8 cellular contexts compared by ENCODE assay signal in genomic region chr17:15651001-15651582, GRCh38. TPM values are rescaled to one million over a fixed set of nuclear protein-coding genes. Genes with fewer than 3 reads are reported as not detected.
A peak's percentile ranks its signal among the peaks of the same experiment; 100 is the strongest.
DNase-seq lines count a peak whose midpoint lies in the region; ATAC-seq, FAIRE-seq and TF ChIP-seq lines count a peak whose summit lies in the region.

No MANE protein-coding gene starts in this region.

- H3K27ac Mint-ChIP-seq in brain, result peak overlapping the region; percentile 89 to 99 (median 96)

- H3K4me1 ChIP-seq in right lobe of liver, result no peaks in the 10 kb centered on the region
- peaks cover 8% of the 10 kb centered on the region; the same call in 1 of the 2 replicates for H3K4me1 ChIP-seq in HepG2 (ENCODE audit: insufficient read depth, low read length)
- peaks cover 34% of the 10 kb centered on the region for H3K4me1 ChIP-seq in mesodermal cell (ENCODE audit: control insufficient read depth, insufficient read depth, low read length, poor library complexity, severe bottlenecking)

- no peak for TF ChIP-seq CTCF in right lobe of liver (IDR thresholded peaks at IDR 0.05)
- TF ChIP-seq CTCF in HepG2 (CRISPR knock-in tag; IDR thresholded peaks at IDR 0.05), result no peak
- no peak for TF ChIP-seq CTCF in brain (conservative IDR thresholded peaks at IDR 0.05)

- no peak for FAIRE-seq in HepG2 (lab: Jason Lieb, UNC)
- no peak for FAIRE-seq in GM12891 (lab: Jason Lieb, UNC)

- H3K9me3 ChIP-seq in right lobe of liver (no peaks in the 10 kb centered on the region), HepG2 (ENCODE audit: low read length) (no peaks in the 10 kb centered on the region), mesodermal cell (ENCODE audit: control insufficient read depth, low read length) (no peaks in the 10 kb centered on the region)

- POLR2A ChIA-PET in HepG2 (lab: Yijun Ruan, JAX), result no interaction called here

- no peak for TF ChIP-seq EP300 in HepG2 (IDR thresholded peaks at IDR 0.05; ENCODE audit: low read depth in 2 of 2, low read length in 2 of 2)
- TF ChIP-seq EP300 in HepG2 (CRISPR knock-in tag; IDR thresholded peaks at IDR 0.05; ENCODE audit: borderline replicate concordance), result no peak

- H3K36me3 Mint-ChIP-seq in brain, result peaks cover 14% of the 10 kb centered on the region

- intact Hi-C loops in right lobe of liver (cut with DNase I) (no loop called here), HepG2 (cut with micrococcal nuclease; ENCODE audit: unreplicated experiment) (no loop called here)

- DNase-seq in right lobe of liver (no peak), HepG2 (ENCODE audit: low spot score) (no peak), GM12891 (ENCODE audit: insufficient read length, low spot score) (no peak)

- TF ChIP-seq RAD21 in HepG2 (CRISPR knock-in tag; IDR thresholded peaks at IDR 0.05), result no peak

- H2AFZ ChIP-seq in HepG2 (ENCODE audit: low read length), result no peak overlapping the region

- H3K4me3 ChIP-seq in right lobe of liver, result peak overlapping the region; percentile 10 to 29 (median 13)
- H3K4me3 ChIP-seq in HepG2 (replicated peaks in 1 of 3; ENCODE audit: insufficient read depth in 1 of 3, low read depth in 2 of 3, low read length in 3 of 3), result no peak overlapping the region
- no peak overlapping the region for H3K4me3 ChIP-seq in mesodermal cell (ENCODE audit: extremely low read depth, insufficient read depth, low read length, poor library complexity, severe bottlenecking)

- H3K27me3 ChIP-seq in right lobe of liver (no peaks in the 10 kb centered on the region), HepG2 (ENCODE audit: control insufficient read depth in 1 of 2, insufficient read depth in 2 of 2, low read length in 2 of 2) (no peaks in the 10 kb centered on the region)

- peak overlapping the region; percentile 62 to 93 (median 83) for H3K4me3 Mint-ChIP-seq in brain

- no peaks in the 10 kb centered on the region for H3K9me3 Mint-ChIP-seq in brain

- no peaks in the 10 kb centered on the region for H4K20me1 ChIP-seq in HepG2 (ENCODE audit: insufficient read depth, low read length)

- H3K79me2 ChIP-seq in HepG2 (ENCODE audit: insufficient read depth, low read length), result no peaks in the 10 kb centered on the region

- ATAC-seq in right lobe of liver (no peak), HepG2 (no peak; the same call in 2 of the 3 replicates), GM21786 (IDR thresholded peaks at IDR 0.05; ENCODE audit: unreplicated experiment) (no peak), HG03469 (IDR thresholded peaks at IDR 0.05; ENCODE audit: unreplicated experiment) (no peak), HG03280 (IDR thresholded peaks at IDR 0.05; ENCODE audit: unreplicated experiment) (no peak)

- H3K9ac ChIP-seq in HepG2 (ENCODE audit: insufficient read depth, low read depth, low read length), result no peak overlapping the region

- H3K36me3 ChIP-seq in right lobe of liver, result no peaks in the 10 kb centered on the region
- no peaks in the 10 kb centered on the region for H3K36me3 ChIP-seq in HepG2 (replicated peaks in 1 of 2; ENCODE audit: control insufficient read depth in 1 of 2, insufficient read depth in 2 of 2, low read length in 2 of 2)
- H3K36me3 ChIP-seq in mesodermal cell (ENCODE audit: control insufficient read depth, insufficient read depth, low read length), result peaks cover 6% of the 10 kb centered on the region

- 44% methylated on average over 3 of the region's 10 CpGs for WGBS in right lobe of liver (ENCODE audit: insufficient coverage, low coverage, low lambda C conversion rate, missing lambda C conversion rate)
- WGBS in HepG2 (ENCODE audit: low lambda C conversion rate), result 91% methylated on average over 6 of the region's 10 CpGs
- 92% methylated on average over 8 to 10 of the region's 10 CpGs for WGBS in mesodermal cell (ENCODE audit: insufficient coverage in 2 of 2), 2 experiments

- peaks cover 84% of the 10 kb centered on the region for H3K4me1 Mint-ChIP-seq in brain

- no peak for TF ChIP-seq POLR2A in right lobe of liver (IDR thresholded peaks at IDR 0.05)
- TF ChIP-seq POLR2A in HepG2 (IDR thresholded peaks at IDR 0.05; ENCODE audit: insufficient read depth in 1 of 2, low read depth in 2 of 2, low read length in 2 of 2), result no peak
- TF ChIP-seq POLR2A in GM12891 (IDR thresholded peaks at IDR 0.05; ENCODE audit: low read depth, low read length), result no peak

- no peaks in the 10 kb centered on the region for H3K27me3 Mint-ChIP-seq in brain

- H3K4me2 ChIP-seq in HepG2 (ENCODE audit: low read depth, low read length), result no peak overlapping the region

- CTCF ChIA-PET in HepG2 (lab: Yijun Ruan, JAX; ENCODE audit: low intra/inter-chr PET ratio, low total read pairs), result no interaction called here

- no peak overlapping the region for H3K27ac ChIP-seq in right lobe of liver
- H3K27ac ChIP-seq in HepG2 (ENCODE audit: extremely low read length, insufficient read depth, low read length), result no peak overlapping the region
- peak overlapping the region; percentile 81 for H3K27ac ChIP-seq in mesodermal cell (ENCODE audit: low read depth, low read length, severe bottlenecking)

- no TSS peak for BruUV-seq in HepG2 (replicated peaks; lab: Mats Ljungman, UMichigan)

- in situ Hi-C loops in HepG2 (cut with HindIII; ENCODE audit: extremely low pct_ligation_motif_present, low pct_unique_long_range_greater_than_20kb), result no loop called here

RNA-seq across cellular contexts. Expression of gene FBXW10B, which starts 31.6 kb away (rescaled TPM):
- 1 to 10 TPM in 2 of 6 experiments, under 1 TPM in 2, not detected in 2; 0.44 to 1.3 (median 0.94) TPM for total RNA-seq in right lobe of liver
- 0.15 and 0.24 TPM in 2 replicates for total RNA-seq in HepG2 (2016; rRNA removed; fragmentation: Illumina TruSeq; extraction: Trizol)
- total RNA-seq in HepG2 (2016; cell fraction: cytosol; rRNA removed; fragmentation: Illumina TruSeq; extraction: Trizol; ENCODE audit: low read depth), result 0.53 and 0.91 TPM in 2 replicates
- total RNA-seq in HepG2 (2016; cell fraction: insoluble cytoplasmic fraction; rRNA removed; fragmentation: Illumina TruSeq; extraction: Trizol), result 0.58 TPM in 1 of 2 replicates, not detected in the other
- total RNA-seq in HepG2 (2016; cell fraction: membrane; rRNA removed; fragmentation: Illumina TruSeq; extraction: Trizol), result not detected in 2 replicates
- total RNA-seq in HepG2 (2016; cell fraction: nucleus; rRNA removed; fragmentation: Illumina TruSeq; extraction: Trizol), result 0.25 and 0.38 TPM in 2 replicates
- polyA plus RNA-seq in HepG2 (2011; rRNA removed), result 0.13 and 0.51 TPM in 2 replicates
- polyA plus RNA-seq in HepG2 (2011; cell fraction: cytosol; rRNA removed), result 0.13 TPM in 1 of 2 replicates, not detected in the other
- 1.2 and 1.5 TPM in 2 replicates for polyA plus RNA-seq in HepG2 (2011; cell fraction: nucleus; rRNA removed)
- 0.36 and 0.47 TPM in 2 replicates for polyA plus RNA-seq in HepG2 (2012)
- polyA plus RNA-seq in HepG2 (2016; cell fraction: cytosol; fragmentation: Illumina TruSeq; extraction: Trizol; ENCODE audit: low read depth), result not detected in 2 replicates
- polyA plus RNA-seq in HepG2 (2016; cell fraction: insoluble cytoplasmic fraction; fragmentation: Illumina TruSeq; extraction: Trizol; ENCODE audit: low read depth), result not detected in 2 replicates
- polyA plus RNA-seq in HepG2 (2016; cell fraction: membrane; fragmentation: Illumina TruSeq; extraction: Trizol; ENCODE audit: low read depth), result not detected in 2 replicates
- polyA plus RNA-seq in HepG2 (2016; cell fraction: nucleus; fragmentation: Illumina TruSeq; extraction: Trizol; ENCODE audit: insufficient read depth, low read depth), result 1.0 and 1.5 TPM in 2 replicates
- 0.24 and 9.1 TPM in 2 replicates for polyA minus RNA-seq in HepG2 (2011; rRNA and poly(A)+ RNA removed; ENCODE audit: low replicate concordance)
- not detected in 2 replicates for polyA minus RNA-seq in HepG2 (2011; cell fraction: cytosol; rRNA and poly(A)+ RNA removed)
- 0.52 and 0.62 TPM in 2 replicates for polyA minus RNA-seq in HepG2 (2011; cell fraction: nucleus; rRNA and poly(A)+ RNA removed)
- not detected for polyA plus RNA-seq in brain (ENCODE audit: insufficient read depth, low read depth, low replicate concordance)
- polyA plus RNA-seq in mesodermal cell (2013, experiment 1 of 2), result 0.85 TPM
- polyA plus RNA-seq in mesodermal cell (2013, experiment 2 of 2), result not detected
- not detected for polyA plus RNA-seq in GM12891 (2012; ENCODE audit: low read depth, missing spikeins)

RNA-seq across cellular contexts. Expression of gene TRIM16, which starts 33.0 kb away (rescaled TPM):
- total RNA-seq in right lobe of liver (1 to 10 TPM; 2.9 to 6.3 (median 5.0) TPM), HepG2 (2016; rRNA removed; fragmentation: Illumina TruSeq; extraction: Trizol) (18.3 and 23.4 TPM in 2 replicates)
- 15.2 and 17.2 TPM in 2 replicates for total RNA-seq in HepG2 (2016; cell fraction: cytosol; rRNA removed; fragmentation: Illumina TruSeq; extraction: Trizol; ENCODE audit: low read depth)
- total RNA-seq in HepG2 (2016; cell fraction: insoluble cytoplasmic fraction; rRNA removed; fragmentation: Illumina TruSeq; extraction: Trizol), result 18.6 and 20.8 TPM in 2 replicates
- 22.0 and 26.3 TPM in 2 replicates for total RNA-seq in HepG2 (2016; cell fraction: membrane; rRNA removed; fragmentation: Illumina TruSeq; extraction: Trizol)
- 19.6 and 24.8 TPM in 2 replicates for total RNA-seq in HepG2 (2016; cell fraction: nucleus; rRNA removed; fragmentation: Illumina TruSeq; extraction: Trizol)
- polyA plus RNA-seq in HepG2 (2011; rRNA removed) (12.3 and 14.4 TPM in 2 replicates), brain (ENCODE audit: insufficient read depth, low read depth, low replicate concordance) (11.7 TPM)
- polyA plus RNA-seq in HepG2 (2011; cell fraction: cytosol; rRNA removed), result 9.1 and 13.5 TPM in 2 replicates
- 11.1 and 11.2 TPM in 2 replicates for polyA plus RNA-seq in HepG2 (2011; cell fraction: nucleus; rRNA removed)
- 11.0 and 15.8 TPM in 2 replicates for polyA plus RNA-seq in HepG2 (2012)
- 5.3 and 5.7 TPM in 2 replicates for polyA plus RNA-seq in HepG2 (2016; cell fraction: cytosol; fragmentation: Illumina TruSeq; extraction: Trizol; ENCODE audit: low read depth)
- 11.1 and 11.7 TPM in 2 replicates for polyA plus RNA-seq in HepG2 (2016; cell fraction: insoluble cytoplasmic fraction; fragmentation: Illumina TruSeq; extraction: Trizol; ENCODE audit: low read depth)
- 13.2 and 14.2 TPM in 2 replicates for polyA plus RNA-seq in HepG2 (2016; cell fraction: membrane; fragmentation: Illumina TruSeq; extraction: Trizol; ENCODE audit: low read depth)
- 21.1 and 25.5 TPM in 2 replicates for polyA plus RNA-seq in HepG2 (2016; cell fraction: nucleus; fragmentation: Illumina TruSeq; extraction: Trizol; ENCODE audit: insufficient read depth, low read depth)
- 13.0 and 94.0 TPM in 2 replicates for polyA minus RNA-seq in HepG2 (2011; rRNA and poly(A)+ RNA removed; ENCODE audit: low replicate concordance)
- polyA minus RNA-seq in HepG2 (2011; cell fraction: cytosol; rRNA and poly(A)+ RNA removed), result 11.7 and 15.1 TPM in 2 replicates
- 21.2 and 27.8 TPM in 2 replicates for polyA minus RNA-seq in HepG2 (2011; cell fraction: nucleus; rRNA and poly(A)+ RNA removed)
- polyA plus RNA-seq in mesodermal cell (2013, experiment 1 of 2), result 20.1 TPM
- 15.9 TPM for polyA plus RNA-seq in mesodermal cell (2013, experiment 2 of 2)
- polyA plus RNA-seq in GM12891 (2012; ENCODE audit: low read depth, missing spikeins), result 5.8 TPM

RNA-seq across cellular contexts. Expression of gene ZNF286A, which starts 48.5 kb away (rescaled TPM):
- total RNA-seq in right lobe of liver (1 to 10 TPM; 2.9 to 8.4 (median 4.3) TPM), HepG2 (2016; rRNA removed; fragmentation: Illumina TruSeq; extraction: Trizol) (38.8 and 47.8 TPM in 2 replicates)
- 16.3 and 18.5 TPM in 2 replicates for total RNA-seq in HepG2 (2016; cell fraction: cytosol; rRNA removed; fragmentation: Illumina TruSeq; extraction: Trizol; ENCODE audit: low read depth)
- total RNA-seq in HepG2 (2016; cell fraction: insoluble cytoplasmic fraction; rRNA removed; fragmentation: Illumina TruSeq; extraction: Trizol), result 40.0 and 53.8 TPM in 2 replicates
- 35.9 and 37.8 TPM in 2 replicates for total RNA-seq in HepG2 (2016; cell fraction: membrane; rRNA removed; fragmentation: Illumina TruSeq; extraction: Trizol)
- total RNA-seq in HepG2 (2016; cell fraction: nucleus; rRNA removed; fragmentation: Illumina TruSeq; extraction: Trizol), result 29.4 and 35.5 TPM in 2 replicates
- polyA plus RNA-seq in HepG2 (2011; rRNA removed) (9.2 and 12.7 TPM in 2 replicates), brain (ENCODE audit: insufficient read depth, low read depth, low replicate concordance) (12.6 TPM)
- polyA plus RNA-seq in HepG2 (2011; cell fraction: cytosol; rRNA removed), result 9.6 and 11.1 TPM in 2 replicates
- 11.6 and 13.0 TPM in 2 replicates for polyA plus RNA-seq in HepG2 (2011; cell fraction: nucleus; rRNA removed)
- 10.6 and 12.6 TPM in 2 replicates for polyA plus RNA-seq in HepG2 (2012)
- polyA plus RNA-seq in HepG2 (2016; cell fraction: cytosol; fragmentation: Illumina TruSeq; extraction: Trizol; ENCODE audit: low read depth), result 18.5 and 19.8 TPM in 2 replicates
- 32.0 and 32.7 TPM in 2 replicates for polyA plus RNA-seq in HepG2 (2016; cell fraction: insoluble cytoplasmic fraction; fragmentation: Illumina TruSeq; extraction: Trizol; ENCODE audit: low read depth)
- polyA plus RNA-seq in HepG2 (2016; cell fraction: membrane; fragmentation: Illumina TruSeq; extraction: Trizol; ENCODE audit: low read depth), result 20.7 and 25.3 TPM in 2 replicates
- 31.4 and 37.2 TPM in 2 replicates for polyA plus RNA-seq in HepG2 (2016; cell fraction: nucleus; fragmentation: Illumina TruSeq; extraction: Trizol; ENCODE audit: insufficient read depth, low read depth)
- polyA minus RNA-seq in HepG2 (2011; rRNA and poly(A)+ RNA removed; ENCODE audit: low replicate concordance), result 11.9 and 15.6 TPM in 2 replicates
- 10.8 and 16.4 TPM in 2 replicates for polyA minus RNA-seq in HepG2 (2011; cell fraction: cytosol; rRNA and poly(A)+ RNA removed)
- 17.6 and 30.1 TPM in 2 replicates for polyA minus RNA-seq in HepG2 (2011; cell fraction: nucleus; rRNA and poly(A)+ RNA removed)
- 38.3 TPM for polyA plus RNA-seq in mesodermal cell (2013, experiment 1 of 2)
- 39.4 TPM for polyA plus RNA-seq in mesodermal cell (2013, experiment 2 of 2)
- polyA plus RNA-seq in GM12891 (2012; ENCODE audit: low read depth, missing spikeins), result 6.6 TPM

Comparison
In these comparisons a context has a peak if more than half of its experiments do, and no peak if none do; other contexts are left out.
1. H3K4me3 ChIP-seq: peak in right lobe of liver (3 of 3); none in HepG2 (0 of 3) and mesodermal cell (single experiment).